Comparison of ENCODE assay signal across 1 cellular context in the genomic region with DNA sequence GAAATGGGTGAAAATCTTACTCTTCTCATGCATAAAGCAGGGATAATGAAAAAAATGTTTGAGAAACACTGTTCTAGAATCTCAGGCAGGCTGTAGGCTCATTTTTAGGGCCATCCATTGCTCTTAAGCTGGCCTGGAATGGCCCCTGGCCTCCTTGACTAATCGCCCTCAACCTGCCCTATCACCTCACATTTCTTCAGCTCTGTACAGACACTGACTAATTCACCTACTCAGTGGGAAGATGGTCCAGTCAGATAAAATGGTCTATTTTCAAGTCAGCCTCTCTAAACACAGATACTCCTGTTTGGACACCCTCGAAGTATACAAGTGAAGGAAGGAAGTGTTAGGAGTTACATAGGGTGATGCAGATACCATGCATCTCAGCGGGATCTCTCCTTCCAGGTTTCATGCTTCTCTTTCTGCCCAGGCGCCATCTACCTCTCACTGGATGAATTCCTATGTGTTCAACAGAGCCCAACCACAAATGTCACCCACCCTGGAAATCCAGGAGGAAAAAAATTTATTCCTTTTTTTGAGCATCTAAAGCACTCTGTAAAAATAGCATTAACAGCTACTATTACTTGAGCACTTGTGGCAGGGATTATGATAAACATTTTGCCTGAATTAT.
TF ChIP-seq lines count a peak whose summit lies in the region.

No MANE protein-coding gene starts in this region.

TF ChIP-seq in WTC11, 78 proteins besides CTCF, POLR2A, EP300 and RAD21:
- TF ChIP-seq SOX15 (CRISPR knock-in tag; IDR thresholded peaks at IDR 0.05) (no peak), ETV6 (CRISPR knock-in tag; IDR thresholded peaks at IDR 0.05) (no peak), JUN (CRISPR knock-in tag; IDR thresholded peaks at IDR 0.05) (no peak), TCF7 (CRISPR knock-in tag; IDR thresholded peaks at IDR 0.05; ENCODE audit: low read depth) (no peak), NFE2L1 (CRISPR knock-in tag; IDR thresholded peaks at IDR 0.05) (no peak)
- TF ChIP-seq, protein P1, sequence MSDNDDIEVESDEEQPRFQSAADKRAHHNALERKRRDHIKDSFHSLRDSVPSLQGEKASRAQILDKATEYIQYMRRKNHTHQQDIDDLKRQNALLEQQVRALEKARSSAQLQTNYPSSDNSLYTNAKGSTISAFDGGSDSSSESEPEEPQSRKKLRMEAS (CRISPR knock-in tag; IDR thresholded peaks at IDR 0.05): no peak
- TF ChIP-seq, protein P2, sequence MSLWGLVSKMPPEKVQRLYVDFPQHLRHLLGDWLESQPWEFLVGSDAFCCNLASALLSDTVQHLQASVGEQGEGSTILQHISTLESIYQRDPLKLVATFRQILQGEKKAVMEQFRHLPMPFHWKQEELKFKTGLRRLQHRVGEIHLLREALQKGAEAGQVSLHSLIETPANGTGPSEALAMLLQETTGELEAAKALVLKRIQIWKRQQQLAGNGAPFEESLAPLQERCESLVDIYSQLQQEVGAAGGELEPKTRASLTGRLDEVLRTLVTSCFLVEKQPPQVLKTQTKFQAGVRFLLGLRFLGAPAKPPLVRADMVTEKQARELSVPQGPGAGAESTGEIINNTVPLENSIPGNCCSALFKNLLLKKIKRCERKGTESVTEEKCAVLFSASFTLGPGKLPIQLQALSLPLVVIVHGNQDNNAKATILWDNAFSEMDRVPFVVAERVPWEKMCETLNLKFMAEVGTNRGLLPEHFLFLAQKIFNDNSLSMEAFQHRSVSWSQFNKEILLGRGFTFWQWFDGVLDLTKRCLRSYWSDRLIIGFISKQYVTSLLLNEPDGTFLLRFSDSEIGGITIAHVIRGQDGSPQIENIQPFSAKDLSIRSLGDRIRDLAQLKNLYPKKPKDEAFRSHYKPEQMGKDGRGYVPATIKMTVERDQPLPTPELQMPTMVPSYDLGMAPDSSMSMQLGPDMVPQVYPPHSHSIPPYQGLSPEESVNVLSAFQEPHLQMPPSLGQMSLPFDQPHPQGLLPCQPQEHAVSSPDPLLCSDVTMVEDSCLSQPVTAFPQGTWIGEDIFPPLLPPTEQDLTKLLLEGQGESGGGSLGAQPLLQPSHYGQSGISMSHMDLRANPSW (CRISPR knock-in tag; conservative IDR thresholded peaks at IDR 0.05; ENCODE audit: low read depth): no peak
- TF ChIP-seq, protein P3, sequence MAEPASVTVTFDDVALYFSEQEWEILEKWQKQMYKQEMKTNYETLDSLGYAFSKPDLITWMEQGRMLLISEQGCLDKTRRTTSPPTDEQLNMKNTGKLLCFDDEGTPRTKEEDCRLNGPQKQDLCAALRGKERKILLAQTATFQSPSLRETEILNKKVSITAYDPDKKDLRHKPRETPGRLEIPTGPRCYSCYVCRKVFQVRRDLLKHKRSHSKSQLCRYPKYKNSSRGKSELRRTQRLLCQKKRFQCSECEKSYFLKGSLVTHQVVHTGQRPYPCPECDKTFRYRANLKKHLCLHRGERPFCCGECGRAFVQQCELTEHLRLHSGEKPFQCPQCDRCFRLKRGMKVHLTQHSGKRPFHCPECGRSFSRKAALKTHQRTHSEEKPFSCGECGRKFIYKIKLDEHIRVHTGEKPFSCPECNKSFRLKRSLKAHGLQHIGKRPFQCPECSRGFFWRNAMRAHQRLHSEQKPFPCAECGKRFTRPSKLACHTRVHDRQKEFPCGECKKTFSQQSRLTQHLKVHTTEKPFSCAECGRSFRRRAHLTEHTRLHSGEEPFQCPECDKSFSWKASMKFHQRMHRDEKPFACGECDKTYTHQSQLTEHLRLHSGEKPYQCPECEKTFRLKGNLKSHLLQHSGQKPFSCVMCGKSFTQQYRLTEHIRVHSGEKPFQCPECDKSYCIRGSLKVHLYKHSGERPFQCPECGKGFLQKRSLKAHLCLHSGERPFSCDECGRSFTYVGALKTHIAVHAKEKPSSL (CRISPR knock-in tag; conservative IDR thresholded peaks at IDR 0.05): no peak
